ENCODE assay signal across 1 cellular context in the genomic region with DNA sequence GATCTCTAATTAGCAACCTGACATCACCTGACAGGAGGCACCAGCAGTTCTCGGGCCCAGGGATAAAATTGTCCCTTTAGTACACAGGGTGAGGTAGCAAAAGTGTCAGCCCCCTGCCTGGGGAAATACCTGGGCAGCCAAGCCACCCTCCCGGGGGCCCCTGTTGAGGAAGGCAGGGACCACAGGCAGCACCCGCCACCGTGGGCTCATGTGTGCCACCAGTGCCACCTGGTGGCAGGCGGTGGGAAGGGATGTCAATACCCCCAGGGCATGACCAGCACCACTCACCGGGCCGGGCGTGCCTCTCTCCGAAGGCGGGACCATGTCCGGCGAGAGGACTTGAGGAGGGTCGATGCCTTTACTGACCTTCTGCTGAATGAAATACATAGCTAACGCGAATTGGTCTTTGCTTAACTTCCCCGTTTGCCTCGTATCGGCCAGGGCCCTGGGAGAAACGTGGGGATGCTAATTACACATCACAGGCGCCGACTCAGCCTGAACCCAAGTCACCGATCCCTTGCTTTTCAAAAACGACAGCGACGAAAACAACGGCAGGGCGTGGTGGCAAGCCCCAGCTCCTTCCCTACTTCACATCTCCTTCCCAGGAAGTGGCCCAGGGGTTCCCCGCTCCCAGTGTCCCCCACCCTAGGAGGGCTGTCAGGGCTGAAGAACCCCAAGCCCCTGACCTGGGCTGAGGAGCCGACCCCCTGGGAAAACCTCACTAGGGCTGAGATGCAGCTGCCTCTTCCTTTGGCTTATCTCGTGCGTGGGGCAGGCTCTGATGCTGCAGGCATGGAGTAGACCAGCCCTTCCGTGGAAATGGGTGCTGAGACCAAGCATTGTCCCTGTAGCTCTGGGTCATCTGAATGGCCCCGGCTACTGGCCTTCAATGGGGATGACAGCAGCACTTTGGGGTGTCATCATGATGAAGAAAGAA.
TF ChIP-seq lines count a peak whose summit lies in the region.

No MANE protein-coding gene starts in this region.

TF ChIP-seq in GM12878, 131 proteins besides CTCF, POLR2A, EP300 and RAD21 (continued from another document):
- TF ChIP-seq POU2F2 (IDR thresholded peaks at IDR 0.05; ENCODE audit: borderline replicate concordance, low read depth, low read length), result 0 out of 3 replicates have a peak, but pooled peaks have one; percentile 21
